31 cellular contexts compared by ENCODE assay signal in the genomic region with DNA sequence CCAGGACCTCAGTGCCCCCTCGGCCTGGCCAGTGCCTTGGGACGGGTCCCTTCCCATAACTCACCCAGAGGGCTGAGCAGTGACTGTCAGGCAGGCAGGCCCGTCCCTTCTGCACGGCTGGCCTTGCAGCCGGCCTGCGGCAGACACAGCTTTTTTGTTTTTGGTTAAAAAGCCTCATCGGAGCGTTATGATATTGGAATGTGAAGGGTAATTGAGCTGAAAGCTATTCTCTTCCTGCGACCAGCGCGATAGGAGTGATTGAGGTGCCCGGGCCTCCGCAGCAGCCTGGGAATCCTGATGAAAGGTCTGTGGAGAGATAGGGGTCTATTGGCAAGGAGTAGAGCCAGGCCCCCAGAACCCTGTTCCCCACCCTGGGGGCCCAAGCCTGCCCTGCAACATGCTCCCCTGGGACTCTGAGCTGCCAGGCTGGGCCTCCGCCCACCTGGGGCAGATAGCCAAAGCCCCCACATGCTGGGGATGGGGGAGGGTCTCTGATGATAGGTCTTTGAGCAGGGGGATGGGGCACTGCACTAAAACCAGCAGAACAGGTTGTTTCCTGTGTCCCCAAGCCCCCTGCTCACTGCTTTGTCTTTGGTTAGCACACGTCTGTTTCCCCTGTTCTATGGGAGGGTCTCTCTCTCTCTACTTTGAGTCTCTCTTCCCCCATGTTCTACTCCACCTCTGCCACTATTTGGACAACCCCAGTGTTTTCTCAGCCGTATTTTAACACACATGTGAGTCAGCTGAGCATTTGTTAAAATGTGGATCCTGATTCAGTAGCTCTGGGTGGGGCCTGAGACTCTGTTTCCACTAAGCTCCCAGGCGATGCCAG.
DNase-seq lines count a peak whose midpoint lies in the region; ATAC-seq, FAIRE-seq and TF ChIP-seq lines count a peak whose summit lies in the region.
"Had no signal": no experiment of that assay in that cellular context is flagged by ENCODE, and none has a peak within 500 bp of the region (broad histone marks: within the 10 kb centered on the region; RNA-seq: fewer than 3 reads in every experiment).

No MANE protein-coding gene starts in this region.

- peak overlapping the region; percentile 88; the same call in 1 of the 2 replicates for H2AK5ac ChIP-seq in H1 (ENCODE audit: low read depth, low read length)

- FAIRE-seq in H1 (lab: Jason Lieb, UNC) (no peak), GM12892 (lab: Jason Lieb, UNC) (no peak)
- FAIRE-seq: islet of Langerhans, RCC 7860, small intestine had no signal

- no peak overlapping the region for H3K4ac ChIP-seq in H1 (replicated peaks; ENCODE audit: insufficient read length, low read depth, low read length)

- peak overlapping the region in 1 of 4 experiments; percentile 15; a peak in 2 of 8 replicates for H3K4me3 ChIP-seq in H1 (ENCODE audit: extremely low read depth in 1 of 4, insufficient read depth in 2 of 4, low read depth in 3 of 4, low read length in 4 of 4)
- H3K4me3 ChIP-seq: BLaER1, esophagus muscularis mucosa, left lung had no signal

- no peaks in the 10 kb centered on the region for H3K27me3 Mint-ChIP-seq in mesothelial cell of epicardium (ENCODE audit: low read depth)
- peaks cover 10% of the 10 kb centered on the region for H3K27me3 Mint-ChIP-seq in activated T-cell treated with anti-CD3 and anti-CD28 coated beads, Interleukin-2, amount 50 U/mL, for 72 hours (ENCODE audit: low read depth)

- no peaks in the 10 kb centered on the region for H3K36me3 ChIP-seq in H1 (ENCODE audit: control insufficient read depth in 2 of 4, insufficient read depth in 4 of 4, low read length in 3 of 4)
- H3K36me3 ChIP-seq: BLaER1, esophagus muscularis mucosa, left lung had no signal

- POLR2A ChIA-PET in H1 (lab: Charles Lee; ENCODE audit: partially characterized antibody): interaction anchor here (0.7 to 1.3 kb wide), 2 partner anchors 11 to 20 kb away, joined by 3 to 4 read pairs; no protein-coding TSS in a partner anchor

- no peaks in the 10 kb centered on the region for H3K79me2 ChIP-seq in H1 (ENCODE audit: control insufficient read depth in 1 of 2, insufficient read depth in 2 of 2, low read length in 2 of 2)

- CTCF ChIA-PET in H1 (lab: Charles Lee; ENCODE audit: partially characterized antibody): interaction anchor here (0.8 to 5.7 kb wide), 14 partner anchors 9 to 215 kb away, joined by 3 to 53 read pairs (median 4); no protein-coding TSS in a partner anchor

- no peaks in the 10 kb centered on the region for H3K27me3 ChIP-seq in H1 (replicated peaks in 1 of 4; ENCODE audit: control insufficient read depth in 3 of 4, extremely low read depth in 1 of 4, insufficient read depth in 3 of 4, low read length in 3 of 4)
- H3K27me3 ChIP-seq: BLaER1, esophagus muscularis mucosa had no signal

- TF ChIP-seq RAD21 in H1 (IDR thresholded peaks at IDR 0.05 in 1 of 2, conservative IDR thresholded peaks at IDR 0.05 in 1 of 2; ENCODE audit: low read depth in 2 of 2, low read length in 2 of 2): no peak

- H2BK15ac ChIP-seq in H1 (ENCODE audit: low read length): 0 out of 2 replicates have a peak overlapping the region, but pooled peaks have one; percentile 72

- intact Hi-C loops in posterior vena cava (cut with DNase I): no loop called here

- no peaks in the 10 kb centered on the region for H3K23me2 ChIP-seq in H1 (ENCODE audit: low read depth, low read length)

- H2BK12ac ChIP-seq in H1 (ENCODE audit: low read depth, low read length): peak overlapping the region; percentile 84; the same call in 1 of the 2 replicates

- no peak for TF ChIP-seq EP300 in H1 (IDR thresholded peaks at IDR 0.05; ENCODE audit: borderline replicate concordance in 1 of 2, low read depth in 2 of 2, low read length in 2 of 2)

- DNase-seq in ELF-1 (ENCODE audit: low read depth, low spot score) (peak; percentile 61), NCI-H1694 treated with DMSO at 0.1 percent for 48 hours (lab: John Stamatoyannopoulos, UW) (peak; percentile 44), H1 (ENCODE audit: low read depth in 1 of 2, low spot score in 2 of 2) (peak in 1 of 2 experiments; percentile 63), mesothelial cell of epicardium (ENCODE audit: low spot score in 2 of 2, unreplicated experiment in 2 of 2) (no peak), NCI-H2081 treated with DMSO at 0.1 percent for 48 hours (lab: John Stamatoyannopoulos, UW) (no peak), posterior vena cava (ENCODE audit: low spot score) (no peak), GM12892 (ENCODE audit: insufficient read length) (no peak)
- no peak for DNase-seq in activated T-cell treated with anti-CD3 and anti-CD28 coated beads, Interleukin-2, amount 50 U/mL, for 72 hours
- DNase-seq: ACHN; activated B cell treated with CpG ODN at 0.5 μM for 24 hours; activated CD4-positive, alpha-beta T cell treated with anti-CD3 and anti-CD28 coated beads, Interleukin-2, amount 50 U/mL, for 1 hour; activated CD8-positive, alpha-beta memory T cell treated with anti-CD3 and anti-CD28 coated beads, Interleukin-2, amount 10 ng/mL, durations not matched to agents 7 days and 5 days; activated naive CD4-positive, alpha-beta T cell treated with anti-CD3 and anti-CD28 coated beads for 36 hours; Caco-2; cortex of kidney; DND-41; foreskin keratinocyte; IMR-90; naive thymus-derived CD8-positive, alpha-beta T cell; NCI-H1048; NCI-H187 treated with DMSO at 0.1 percent for 48 hours; NCI-H345; NCI-H748 treated with DMSO at 0.1 percent for 48 hours; small intestine; stimulated activated CD4-positive, alpha-beta T cell treated with anti-CD3 and anti-CD28 coated beads, Interleukin-2, amount 100 ng/mL, for 24 hours; SW 1271 had no signal

- peaks cover 4 to 20% (median 16%) of the 10 kb centered on the region in 4 experiments for H3K4me1 ChIP-seq in H1 (replicated peaks in 1 of 4; ENCODE audit: control insufficient read depth in 3 of 4, insufficient read depth in 4 of 4, low read length in 3 of 4)
- H3K4me1 ChIP-seq: esophagus muscularis mucosa, foreskin keratinocyte, left lung had no signal

- H3K9ac ChIP-seq in H1 (replicated peaks in 1 of 4; ENCODE audit: extremely low read depth in 1 of 4, low read depth in 3 of 4, low read length in 3 of 4): no peak overlapping the region; a peak in 2 of 7 replicates
- H3K9ac ChIP-seq: BLaER1 had no signal

- H2BK5ac ChIP-seq in H1 (ENCODE audit: low read depth, low read length): peak overlapping the region; percentile 66; the same call in 1 of the 2 replicates

- peak overlapping the region; percentile 36 to 43; a peak in 2 of 4 replicates for H3K4me2 ChIP-seq in H1 (ENCODE audit: insufficient read depth in 1 of 2, low read depth in 2 of 2, low read length in 2 of 2)
- H3K4me2 ChIP-seq: BLaER1 had no signal

- TF ChIP-seq CTCF in H1 (IDR thresholded peaks at IDR 0.05; ENCODE audit: control extremely low read depth in 1 of 3, insufficient read depth in 1 of 3, low read depth in 1 of 3, low read length in 3 of 3) (no peak), mesothelial cell of epicardium (IDR thresholded peaks at IDR 0.05; ENCODE audit: unreplicated experiment) (no peak)

- H3K23ac ChIP-seq in H1 (ENCODE audit: insufficient read length): no peak overlapping the region

- peak overlapping the region; percentile 29 for H2BK120ac ChIP-seq in H1 (replicated peaks; ENCODE audit: low read depth, low read length)

- no peak overlapping the region; the same call in 1 of the 2 replicates for H3K27ac ChIP-seq in H1 (ENCODE audit: low read depth, low read length)
- H3K27ac ChIP-seq: BLaER1, esophagus muscularis mucosa, foreskin keratinocyte, left lung had no signal

- H4K20me1 ChIP-seq in H1 (replicated peaks in 1 of 2; ENCODE audit: control insufficient read depth in 1 of 2, insufficient read depth in 2 of 2, low read length in 2 of 2): no peaks in the 10 kb centered on the region
- H4K20me1 ChIP-seq: BLaER1 had no signal

- no peak for ATAC-seq in activated T-cell treated with anti-CD3 and anti-CD28 coated beads, Interleukin-2, amount 50 U/mL, for 72 hours (replicated peaks in 1 of 2)
- ATAC-seq: activated CD8-positive, alpha-beta memory T cell treated with anti-CD3 and anti-CD28 coated beads, Interleukin-2, amount 10 ng/mL, durations not matched to agents 7 days and 5 days; foreskin keratinocyte; left lung; naive thymus-derived CD8-positive, alpha-beta T cell had no signal

- no peak for TF ChIP-seq POLR2A in H1 (IDR thresholded peaks at IDR 0.05; ENCODE audit: control extremely low read depth in 1 of 2, low read depth in 2 of 2, low read length in 2 of 2)
- TF ChIP-seq POLR2A in GM12892 (IDR thresholded peaks at IDR 0.05; ENCODE audit: low read depth, low read length): no peak

- no peak overlapping the region for H3K56ac ChIP-seq in H1 (replicated peaks; ENCODE audit: insufficient read length, low read depth, low read length)

- H4K91ac ChIP-seq in H1 (replicated peaks; ENCODE audit: insufficient read length, low read length): peak overlapping the region; percentile 2

- peaks cover 51% of the 10 kb centered on the region for H3K4me1 Mint-ChIP-seq in mesothelial cell of epicardium
- peaks cover 22% of the 10 kb centered on the region for H3K4me1 Mint-ChIP-seq in activated T-cell treated with anti-CD3 and anti-CD28 coated beads, Interleukin-2, amount 50 U/mL, for 72 hours (ENCODE audit: low read depth)
- H3K4me1 Mint-ChIP-seq: activated B cell treated with CpG ODN at 0.5 μM for 24 hours had no signal

- no peaks in the 10 kb centered on the region for H3K9me3 Mint-ChIP-seq in mesothelial cell of epicardium
- no peaks in the 10 kb centered on the region for H3K9me3 Mint-ChIP-seq in activated T-cell treated with anti-CD3 and anti-CD28 coated beads, Interleukin-2, amount 50 U/mL, for 72 hours
- H3K9me3 Mint-ChIP-seq: activated B cell treated with CpG ODN at 0.5 μM for 24 hours; activated naive CD4-positive, alpha-beta T cell treated with anti-CD3 and anti-CD28 coated beads for 36 hours; naive thymus-derived CD8-positive, alpha-beta T cell had no signal

- H3K14ac ChIP-seq in H1 (ENCODE audit: insufficient read length): no peak overlapping the region

- H3K36me3 Mint-ChIP-seq in mesothelial cell of epicardium: no peaks in the 10 kb centered on the region
- H3K36me3 Mint-ChIP-seq in activated T-cell treated with anti-CD3 and anti-CD28 coated beads, Interleukin-2, amount 50 U/mL, for 72 hours (ENCODE audit: insufficient read depth in 2 of 2): no peaks in the 10 kb centered on the region
- H3K36me3 Mint-ChIP-seq: activated CD8-positive, alpha-beta memory T cell treated with anti-CD3 and anti-CD28 coated beads, Interleukin-2, amount 10 ng/mL, durations not matched to agents 7 days and 5 days; naive thymus-derived CD8-positive, alpha-beta T cell had no signal

- no peaks in the 10 kb centered on the region for H3K79me1 ChIP-seq in H1 (ENCODE audit: low read depth, low read length)

- H3K9me3 ChIP-seq in H1 (ENCODE audit: insufficient read depth in 2 of 2, low read depth in 1 of 2, low read length in 1 of 2): no peaks in the 10 kb centered on the region
- H3K9me3 ChIP-seq: BLaER1, Caco-2, esophagus muscularis mucosa, left lung had no signal

- H2AFZ ChIP-seq in H1 (ENCODE audit: low read length): no peak overlapping the region

- H2BK20ac ChIP-seq in H1 (ENCODE audit: low read length): 0 out of 2 replicates have a peak overlapping the region, but pooled peaks have one; percentile 93

- peak overlapping the region; percentile 31 for H3K4me3 Mint-ChIP-seq in mesothelial cell of epicardium
- H3K4me3 Mint-ChIP-seq in activated T-cell treated with anti-CD3 and anti-CD28 coated beads, Interleukin-2, amount 50 U/mL, for 72 hours: no peak overlapping the region
- H3K4me3 Mint-ChIP-seq: activated B cell treated with CpG ODN at 0.5 μM for 24 hours; activated CD8-positive, alpha-beta memory T cell treated with anti-CD3 and anti-CD28 coated beads, Interleukin-2, amount 10 ng/mL, durations not matched to agents 7 days and 5 days; activated naive CD4-positive, alpha-beta T cell treated with anti-CD3 and anti-CD28 coated beads for 36 hours; naive thymus-derived CD8-positive, alpha-beta T cell had no signal

- peak overlapping the region; percentile 26; the same call in 1 of the 2 replicates for H3K18ac ChIP-seq in H1 (ENCODE audit: extremely low read depth, low read length)

- peak overlapping the region; percentile 62; the same call in 1 of the 2 replicates for H4K8ac ChIP-seq in H1 (ENCODE audit: extremely low read depth, insufficient read depth, low read length)

- H4K5ac ChIP-seq in H1 (ENCODE audit: insufficient read length, low read depth, low read length): no peak overlapping the region

- peak overlapping the region; percentile 89 for H3K27ac Mint-ChIP-seq in mesothelial cell of epicardium
- H3K27ac Mint-ChIP-seq in activated T-cell treated with anti-CD3 and anti-CD28 coated beads, Interleukin-2, amount 50 U/mL, for 72 hours: no peak overlapping the region
- H3K27ac Mint-ChIP-seq: activated B cell treated with CpG ODN at 0.5 μM for 24 hours; activated CD8-positive, alpha-beta memory T cell treated with anti-CD3 and anti-CD28 coated beads, Interleukin-2, amount 10 ng/mL, durations not matched to agents 7 days and 5 days; activated naive CD4-positive, alpha-beta T cell treated with anti-CD3 and anti-CD28 coated beads for 36 hours had no signal

- whole genome bisulfite sequencing in H1 (ENCODE audit: extremely low coverage in 1 of 2, insufficient coverage in 1 of 2, insufficient read length in 1 of 2, insufficient replicate concordance in 2 of 2, low coverage in 1 of 2, low lambda C conversion rate in 2 of 2, missing lambda C conversion rate in 1 of 2), 2 experiments: 70% methylated on average over 17 of the region's 17 CpGs; no CpG with 5 or more reads in 1 of the 2 experiments

Comparison
In these comparisons a context has a peak if more than half of its experiments do, and no peak if none do; other contexts are left out.
1. DNase-seq: peak in ELF-1 (single experiment) and NCI-H1694 treated with DMSO at 0.1 percent for 48 hours (single experiment); none in mesothelial cell of epicardium (0 of 2), NCI-H2081 treated with DMSO at 0.1 percent for 48 hours (single experiment), posterior vena cava (single experiment), activated T-cell treated with anti-CD3 and anti-CD28 coated beads, Interleukin-2, amount 50 U/mL, for 72 hours (0 of 2) and GM12892 (single experiment).